9 cellular contexts compared by ENCODE assay signal in the genomic region with DNA sequence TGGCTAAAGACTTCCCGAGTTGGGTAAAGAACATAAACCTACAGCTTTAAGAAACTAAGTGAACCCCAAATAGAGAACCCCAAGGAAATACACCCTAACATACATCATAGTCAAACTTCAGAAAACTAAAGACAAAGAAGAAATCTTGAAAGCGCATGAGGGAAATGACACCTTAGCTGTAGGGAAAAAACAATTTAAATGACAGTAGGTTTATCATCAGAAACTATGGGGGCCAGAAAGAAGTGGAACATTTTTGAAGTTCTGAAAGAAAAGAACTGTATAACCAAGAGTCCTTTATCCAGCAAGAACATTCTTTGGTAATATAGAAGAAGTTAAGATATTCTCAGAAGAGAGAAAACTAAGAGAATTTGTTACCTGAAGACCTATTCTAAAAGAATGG. TPM values are rescaled to one million over a fixed set of nuclear protein-coding genes. Genes with fewer than 3 reads are reported as not detected.
"Had no signal": no experiment of that assay in that cellular context is flagged by ENCODE, and none has a peak within 500 bp of the region (broad histone marks: within the 10 kb centered on the region; RNA-seq: fewer than 3 reads in every experiment).

No MANE protein-coding gene starts in this region.

- ATAC-seq: GM12878 had no signal

- DNase-seq: GDM1, GF-D8 had no signal

- FAIRE-seq: G401.6, GM12878, GM12891, GM12892, GM18507, GM19239 had no signal

- H3K4me3 ChIP-seq: GM12878 had no signal

RNA-seq across cellular contexts. Expression of a gene that starts 15.5 kb away (rescaled TPM):
- total RNA-seq: G401, GM12878 had no signal

RNA-seq across cellular contexts. Expression of a gene that starts 38.7 kb away (rescaled TPM):
- total RNA-seq: G401 had no signal
